In genomic region chr4:174210354-174210753, GRCh38 we compare ENCODE assay signal across 1 cellular context.
TF ChIP-seq lines count a peak whose summit lies in the region.

No MANE protein-coding gene starts in this region.

TF ChIP-seq in K562, 482 proteins besides CTCF, POLR2A, EP300 and RAD21 (continued from another document):
- TF ChIP-seq UBTF (IDR thresholded peaks at IDR 0.05; ENCODE audit: borderline replicate concordance in 1 of 2, low read depth in 2 of 2, low read length in 2 of 2) (no peak), ZBTB33 (CRISPR knock-in tag; IDR thresholded peaks at IDR 0.05) (no peak), TRIM25 (IDR thresholded peaks at IDR 0.05; ENCODE audit: borderline replicate concordance) (no peak), ZNF324 (CRISPR knock-in tag; IDR thresholded peaks at IDR 0.05) (no peak), NONO (IDR thresholded peaks at IDR 0.05; ENCODE audit: low read depth in 2 of 2, low read length in 1 of 2) (no peak), PCBP1 (IDR thresholded peaks at IDR 0.05; ENCODE audit: low read depth, low read length, poor library complexity, severe bottlenecking) (no peak), SOX6 (IDR thresholded peaks at IDR 0.05) (no peak), SAFB (IDR thresholded peaks at IDR 0.05; ENCODE audit: borderline replicate concordance, low read depth, low read length) (no peak), SNRNP70 (optimal IDR thresholded peaks at IDR 0.05; ENCODE audit: low read depth, low read length) (no peak)
